Comparison of ENCODE assay signal across 8 cellular contexts in genomic region chr13:79405501-79405830, GRCh38. TPM values are rescaled to one million over a fixed set of nuclear protein-coding genes. Genes with fewer than 3 reads are reported as not detected.
DNase-seq lines count a peak whose midpoint lies in the region; ATAC-seq and TF ChIP-seq lines count a peak whose summit lies in the region.

No MANE protein-coding gene starts in this region.

- intact Hi-C loops in breast epithelium (cut with DNase I; ENCODE audit: low total_unique reads), result no loop called here

- H3K9me3 Mint-ChIP-seq in osteocyte (ENCODE audit: unreplicated experiment), result no peaks in the 10 kb centered on the region

- no peak overlapping the region for H2BK12ac ChIP-seq in mesenchymal stem cell (ENCODE audit: low read length in 2 of 2)

- no peak overlapping the region for H2BK120ac ChIP-seq in mesenchymal stem cell (ENCODE audit: low read depth, low read length)

- no peaks in the 10 kb centered on the region for H3K9me3 ChIP-seq in DND-41 (ENCODE audit: insufficient read depth, low read length, severe bottlenecking)
- no peaks in the 10 kb centered on the region for H3K9me3 ChIP-seq in HUES48 (ENCODE audit: control insufficient read depth, insufficient read depth, low read length)
- H3K9me3 ChIP-seq in breast epithelium, result no peaks in the 10 kb centered on the region
- no peaks in the 10 kb centered on the region for H3K9me3 ChIP-seq in mesenchymal stem cell (ENCODE audit: control insufficient read depth, low read length)

- no peak for TF ChIP-seq CTCF in DND-41 (IDR thresholded peaks at IDR 0.05; ENCODE audit: borderline replicate concordance, extremely low read depth, low read length, poor library complexity, severe bottlenecking)
- no peak for TF ChIP-seq CTCF in breast epithelium (IDR thresholded peaks at IDR 0.05)
- no peak for TF ChIP-seq CTCF in osteocyte (IDR thresholded peaks at IDR 0.05)

- peaks cover 13% of the 10 kb centered on the region for H3K4me1 Mint-ChIP-seq in osteocyte (ENCODE audit: unreplicated experiment)

- H3K4me3 ChIP-seq in DND-41 (ENCODE audit: low read depth in 1 of 2, low read length in 2 of 2) (peak overlapping the region; percentile 43 to 66), HUES48 (ENCODE audit: low read depth, low read length) (peak overlapping the region; percentile 94), breast epithelium (peak overlapping the region; percentile 87 to 99 (median 95)), mesenchymal stem cell (ENCODE audit: insufficient read depth in 1 of 2, low read depth in 1 of 2, low read length in 2 of 2) (peak overlapping the region; percentile 75 to 96)

- no peaks in the 10 kb centered on the region for H3K27me3 Mint-ChIP-seq in osteocyte (ENCODE audit: unreplicated experiment)

- no peak overlapping the region for H3K4me3 Mint-ChIP-seq in osteocyte (ENCODE audit: unreplicated experiment)

- 2% methylated on average over 18 of the region's 19 CpGs for WGBS in mesenchymal stem cell

- H3K23ac ChIP-seq in mesenchymal stem cell (ENCODE audit: low read length in 2 of 2), result peak overlapping the region in 1 of 2 experiments; percentile 89

- no peak overlapping the region for H2BK15ac ChIP-seq in mesenchymal stem cell (ENCODE audit: low read depth, poor library complexity, severe bottlenecking)

- H3K27me3 ChIP-seq in DND-41 (ENCODE audit: insufficient read depth, low read length, poor library complexity), result no peaks in the 10 kb centered on the region
- no peaks in the 10 kb centered on the region for H3K27me3 ChIP-seq in HUES48 (ENCODE audit: control insufficient read depth, insufficient read depth, low read length)
- no peaks in the 10 kb centered on the region for H3K27me3 ChIP-seq in breast epithelium
- H3K27me3 ChIP-seq in mesenchymal stem cell (ENCODE audit: control insufficient read depth in 1 of 2, insufficient read depth in 1 of 2, low read length in 2 of 2), result no peaks in the 10 kb centered on the region

- peak overlapping the region; percentile 92 for H2AFZ ChIP-seq in DND-41 (ENCODE audit: low read depth, low read length)
- no peak overlapping the region for H2AFZ ChIP-seq in mesenchymal stem cell (ENCODE audit: low read depth, low read length)

- ATAC-seq in DND-41 (ENCODE audit: insufficient read depth, low read depth) (peak; percentile 25), GM21390 (IDR thresholded peaks at IDR 0.05; ENCODE audit: unreplicated experiment) (peak; percentile 42)

- peaks cover 6% of the 10 kb centered on the region for H3K79me1 ChIP-seq in mesenchymal stem cell (replicated peaks; ENCODE audit: low read length, poor library complexity, severe bottlenecking)

- H3K14ac ChIP-seq in mesenchymal stem cell (ENCODE audit: low read length in 2 of 2), result no peak overlapping the region

- TF ChIP-seq POLR2A in breast epithelium (IDR thresholded peaks at IDR 0.05), result no peak

- H3K27ac Mint-ChIP-seq in osteocyte (ENCODE audit: unreplicated experiment), result no peak overlapping the region

- H3K4me1 ChIP-seq in DND-41 (ENCODE audit: insufficient read depth, low read length), result peaks cover 54% of the 10 kb centered on the region
- peaks cover 38% of the 10 kb centered on the region for H3K4me1 ChIP-seq in HUES48 (ENCODE audit: control insufficient read depth, insufficient read depth, low read length)
- peaks cover 4 to 17% of the 10 kb centered on the region in 2 donors for H3K4me1 ChIP-seq in breast epithelium
- H3K4me1 ChIP-seq in mesenchymal stem cell (ENCODE audit: control insufficient read depth, insufficient read depth, low read depth, low read length), result no peaks in the 10 kb centered on the region

- no peak overlapping the region for H2BK5ac ChIP-seq in mesenchymal stem cell (ENCODE audit: low read depth, low read length, poor library complexity, severe bottlenecking)

- H3K4me2 ChIP-seq in DND-41 (ENCODE audit: insufficient read depth, low read length) (peak overlapping the region; percentile 73), mesenchymal stem cell (ENCODE audit: low read length, poor library complexity, severe bottlenecking) (peak overlapping the region; percentile 91)

- H3K36me3 Mint-ChIP-seq in osteocyte (ENCODE audit: unreplicated experiment), result peaks cover 3% of the 10 kb centered on the region

- H3K79me2 ChIP-seq in DND-41 (ENCODE audit: insufficient read depth, low read length), result peaks cover 82% of the 10 kb centered on the region

- peak overlapping the region in 1 of 2 experiments; percentile 34 for H3K4ac ChIP-seq in mesenchymal stem cell (ENCODE audit: low read depth in 1 of 2, low read length in 2 of 2)

- H4K91ac ChIP-seq in mesenchymal stem cell (ENCODE audit: low read length), result no peak overlapping the region

- H3K9ac ChIP-seq in DND-41 (ENCODE audit: low read depth, low read length), result peak overlapping the region; percentile 68
- peak overlapping the region; percentile 83 for H3K9ac ChIP-seq in HUES48 (ENCODE audit: low read depth, low read length)
- peak overlapping the region; percentile 96 for H3K9ac ChIP-seq in mesenchymal stem cell (ENCODE audit: low read length)

- peak overlapping the region; percentile 84 for H4K8ac ChIP-seq in mesenchymal stem cell (ENCODE audit: low read length)

- H3K27ac ChIP-seq in DND-41 (ENCODE audit: low read length), result peak overlapping the region; percentile 98
- H3K27ac ChIP-seq in HUES48 (ENCODE audit: low read depth, low read length), result peak overlapping the region; percentile 99
- peak overlapping the region; percentile 96 to 98 for H3K27ac ChIP-seq in breast epithelium
- peak overlapping the region; percentile 78 for H3K27ac ChIP-seq in mesenchymal stem cell (ENCODE audit: low read length, poor library complexity, severe bottlenecking)

- H3K18ac ChIP-seq in mesenchymal stem cell (ENCODE audit: low read depth in 1 of 2, low read length in 2 of 2), result peak overlapping the region; percentile 18 to 98

- H4K20me1 ChIP-seq in DND-41 (ENCODE audit: insufficient read depth, low read length), result peaks cover 38% of the 10 kb centered on the region; the same call in 1 of the 2 replicates

- H3K36me3 ChIP-seq in DND-41 (ENCODE audit: insufficient read depth, low read length) (peaks cover 22% of the 10 kb centered on the region), HUES48 (ENCODE audit: control insufficient read depth, insufficient read depth, low read length) (peaks cover 4% of the 10 kb centered on the region; the same call in 1 of the 2 replicates), breast epithelium (no peaks in the 10 kb centered on the region), mesenchymal stem cell (ENCODE audit: control insufficient read depth in 1 of 2, insufficient read depth in 2 of 2, low read depth in 1 of 2, low read length in 2 of 2) (no peaks in the 10 kb centered on the region)

- H2AK5ac ChIP-seq in mesenchymal stem cell (ENCODE audit: low read length, severe bottlenecking), result no peak overlapping the region

- DNase-seq in DND-41 (no peak), breast epithelium (ENCODE audit: low spot score in 2 of 2) (no peak), mesenchymal stem cell (peak; percentile 54), SHP77 (lab: John Stamatoyannopoulos, UW) (no peak), osteocyte (ENCODE audit: extremely low spot score, unreplicated experiment) (no peak), HPDE6-E6E7 (ENCODE audit: extremely low spot score) (no peak)

RNA-seq across cellular contexts. Expression of gene RBM26, which starts 0.6 kb away (rescaled TPM):
- total RNA-seq in breast epithelium, result 10 to 100 TPM; 31.7 to 70.1 (median 43.6) TPM
- 19.8 TPM for polyA plus RNA-seq in mesenchymal stem cell (2013, experiment 1 of 2)
- 20.5 TPM for polyA plus RNA-seq in mesenchymal stem cell (2013, experiment 2 of 2)
- total RNA-seq in osteocyte, result 37.5 and 38.3 TPM in 2 replicates
